Comparison of ENCODE assay signal across 15 cellular contexts in genomic region chr3:43465109-43465508, GRCh38.
"Had no signal": no experiment of that assay in that cellular context is flagged by ENCODE, and none has a peak within 500 bp of the region (broad histone marks: within the 10 kb centered on the region; RNA-seq: fewer than 3 reads in every experiment).

No MANE protein-coding gene starts in this region.

- H3K9me3 ChIP-seq: left ventricle myocardium inferior, uterus had no signal

- ATAC-seq: naive thymus-derived CD8-positive, alpha-beta T cell; T-helper 17 cell; WTC11 had no signal

- H3K27ac ChIP-seq: left ventricle myocardium inferior, tibial nerve, uterus had no signal

- H3K36me3 ChIP-seq: left ventricle myocardium inferior, uterus had no signal

- H3K4me3 ChIP-seq: left ventricle myocardium inferior, tibial nerve, uterus had no signal

- H3K27me3 ChIP-seq: tibial nerve, uterus had no signal

- H3K4me1 ChIP-seq: uterus had no signal

- DNase-seq: activated CD4-positive, alpha-beta T cell treated with anti-CD3 and anti-CD28 coated beads for 48 hours; activated CD8-positive, alpha-beta memory T cell treated with anti-CD3 and anti-CD28 coated beads, Interleukin-2, amount 50 U/mL, for 48 hours; activated naive CD8-positive, alpha-beta T cell treated with anti-CD3 and anti-CD28 coated beads for 36 hours; amygdala; cerebellar nuclear complex; islet precursor cell; left ventricle myocardium inferior; naive thymus-derived CD8-positive, alpha-beta T cell; stimulated activated CD4-positive, alpha-beta T cell treated with anti-CD3 and anti-CD28 coated beads, Interleukin-4, amount 100 ng/mL, for 24 hours; stimulated activated naive CD4-positive, alpha-beta T cell treated with Interleukin-2 at 50 U/mL for 16 hours; substantia nigra; T-helper 17 cell; uterus had no signal
